In genomic region chr20:5580940-5581708, GRCh38 we compare ENCODE assay signal across 1 cellular context.
TF ChIP-seq lines count a peak whose summit lies in the region.

No MANE protein-coding gene starts in this region.

TF ChIP-seq in GM12878, 131 proteins besides CTCF, POLR2A, EP300 and RAD21:
- TF ChIP-seq SMC3 (IDR thresholded peaks at IDR 0.05; ENCODE audit: borderline replicate concordance, low read length) (no peak), ZNF384 (IDR thresholded peaks at IDR 0.05; ENCODE audit: borderline replicate concordance, low read depth, low read length) (no peak), CREM (IDR thresholded peaks at IDR 0.05; ENCODE audit: low read depth) (no peak), JUNB (IDR thresholded peaks at IDR 0.05) (0 out of 2 replicates have a peak, but pooled peaks have one; percentile 12), TCF3 (IDR thresholded peaks at IDR 0.05; ENCODE audit: borderline replicate concordance, insufficient read depth, low read depth, low read length) (no peak), IRF5 (IDR thresholded peaks at IDR 0.05; ENCODE audit: borderline replicate concordance) (no peak), ZNF207 (IDR thresholded peaks at IDR 0.05; ENCODE audit: borderline replicate concordance) (no peak), ASH2L (IDR thresholded peaks at IDR 0.05; ENCODE audit: borderline replicate concordance, low read depth) (no peak)
